In genomic region chr9:97866848-97867247, GRCh38 we compare ENCODE assay signal across 35 cellular contexts. TPM values are rescaled to one million over a fixed set of nuclear protein-coding genes. Genes with fewer than 3 reads are reported as not detected.
DNase-seq lines count a peak whose midpoint lies in the region; ATAC-seq and TF ChIP-seq lines count a peak whose summit lies in the region.
"Had no signal": no experiment of that assay in that cellular context is flagged by ENCODE, and none has a peak within 500 bp of the region (broad histone marks: within the 10 kb centered on the region; RNA-seq: fewer than 3 reads in every experiment).

No MANE protein-coding gene starts in this region.

- peak overlapping the region; percentile 56 for H3K4me2 ChIP-seq in DOHH2 (ENCODE audit: low read length)
- H3K4me2 ChIP-seq: A549 had no signal

- peak; percentile 8 for DNase-seq in RPMI8226
- DNase-seq in SK-N-DZ (ENCODE audit: low spot score), result no peak
- DNase-seq in NCI-H1417 (lab: John Stamatoyannopoulos, UW), result no peak
- DNase-seq in right atrium auricular region (ENCODE audit: low spot score), result no peak
- DNase-seq in T-cell, result no peak
- DNase-seq: activated CD4-positive, alpha-beta T cell treated with anti-CD3 and anti-CD28 coated beads for 4 hours; activated gamma-delta T cell treated with Interleukin-2 at 50 U/mL for 16 hours; activated naive CD8-positive, alpha-beta T cell treated with anti-CD3 and anti-CD28 coated beads, Interleukin-2, amount 50 U/mL, for 24 hours; activated T-cell treated with anti-CD3 and anti-CD28 coated beads, Interleukin-2, amount 50 U/mL, for 4 hours; CD8-positive, alpha-beta memory T cell; central memory CD4-positive, alpha-beta T cell; hippocampal formation; left cardiac atrium; mesendoderm; NCI-H1092 treated with DMSO at 0.1 percent for 48 hours; NCI-H187 treated with DMSO at 0.1 percent for 48 hours; NCI-H2171 treated with DMSO at 0.1 percent for 48 hours; NCI-H526; stimulated activated CD4-positive, alpha-beta T cell treated with anti-CD3 and anti-CD28 coated beads, Interleukin-12 subunit alpha, Interleukin-12 subunit beta, amount 100 ng/mL, for 4 hours; stimulated activated CD4-positive, alpha-beta T cell treated with anti-CD3 and anti-CD28 coated beads, Interleukin-4, amount 100 ng/mL, for 1 hour; upper lobe of left lung had no signal

- no peaks in the 10 kb centered on the region; the same call in 1 of the 2 replicates for H3K36me3 ChIP-seq in DOHH2 (ENCODE audit: control insufficient read depth, low read length)
- H3K36me3 ChIP-seq in right atrium auricular region, result no peaks in the 10 kb centered on the region
- H3K36me3 ChIP-seq: gastroesophageal sphincter, neutrophil, upper lobe of left lung had no signal

- H3K4me3 ChIP-seq in DOHH2 (ENCODE audit: low read length) (peak overlapping the region; percentile 44), right atrium auricular region (no peak overlapping the region)
- H3K4me3 ChIP-seq: A549, gastroesophageal sphincter, upper lobe of left lung had no signal

- CTCF ChIA-PET in T-cell (lab: Charles Lee), result no interaction called here

- no peaks in the 10 kb centered on the region for H3K4me1 Mint-ChIP-seq in T-cell
- H3K4me1 Mint-ChIP-seq: activated naive CD8-positive, alpha-beta T cell treated with anti-CD3 and anti-CD28 coated beads, Interleukin-2, amount 50 U/mL, for 24 hours; CD8-positive, alpha-beta memory T cell had no signal

- H3K4me3 Mint-ChIP-seq in T-cell, result no peak overlapping the region
- H3K4me3 Mint-ChIP-seq: activated naive CD8-positive, alpha-beta T cell treated with anti-CD3 and anti-CD28 coated beads, Interleukin-2, amount 50 U/mL, for 24 hours; activated T-cell treated with anti-CD3 and anti-CD28 coated beads, Interleukin-2, amount 50 U/mL, for 4 hours; CD8-positive, alpha-beta memory T cell; T-helper 2 cell treated with Interferon-gamma antibody and Interleukin-4, amounts not matched to agents 5 μg/mL and 100 μg/mL, for 36 hours had no signal

- TF ChIP-seq CTCF in DOHH2 (IDR thresholded peaks at IDR 0.05; ENCODE audit: low read depth, low read length, poor library complexity, severe bottlenecking) (no peak), right atrium auricular region (IDR thresholded peaks at IDR 0.05) (no peak)

- H3F3A ChIP-seq in DOHH2 (ENCODE audit: control insufficient read depth, insufficient read depth), result peaks cover 5% of the 10 kb centered on the region

- peaks cover 33% of the 10 kb centered on the region for H3K36me3 Mint-ChIP-seq in T-cell

- H3K27ac ChIP-seq in DOHH2 (ENCODE audit: low read depth, low read length) (peak overlapping the region; percentile 75), right atrium auricular region (no peak overlapping the region)
- H3K27ac ChIP-seq: A549, gastroesophageal sphincter, neutrophil, upper lobe of left lung had no signal

- POLR2A ChIA-PET in T-cell (lab: Charles Lee), result interaction anchor here in 1 of 2 donors (0.6 kb wide), 1 partner anchor 370 kb away, joined by 4 read pairs; no protein-coding TSS in a partner anchor

- H3K27me3 ChIP-seq in DOHH2 (ENCODE audit: control insufficient read depth, low read length), result no peaks in the 10 kb centered on the region
- H3K27me3 ChIP-seq in right atrium auricular region, result no peaks in the 10 kb centered on the region
- H3K27me3 ChIP-seq: upper lobe of left lung had no signal

- H3K4me1 ChIP-seq in DOHH2 (ENCODE audit: control insufficient read depth, low read length) (peaks cover 35% of the 10 kb centered on the region), right atrium auricular region (no peaks in the 10 kb centered on the region)
- H3K4me1 ChIP-seq: A549, gastroesophageal sphincter, upper lobe of left lung had no signal

- H3K9me3 ChIP-seq in DOHH2 (ENCODE audit: control insufficient read depth, insufficient read depth, low read length) (peaks cover 19% of the 10 kb centered on the region), right atrium auricular region (peaks cover 4 to 22% of the 10 kb centered on the region in 2 donors)

- H3K79me2 ChIP-seq in DOHH2 (ENCODE audit: control insufficient read depth, low read length), result no peaks in the 10 kb centered on the region

- H3K27me3 Mint-ChIP-seq in T-cell, result peaks cover 28 to 43% of the 10 kb centered on the region in 2 donors

- H4K20me1 ChIP-seq in DOHH2 (ENCODE audit: control insufficient read depth, insufficient read depth, low read depth, low read length), result no peaks in the 10 kb centered on the region

- H3K27ac Mint-ChIP-seq in T-cell, result no peak overlapping the region
- H3K27ac Mint-ChIP-seq: activated naive CD8-positive, alpha-beta T cell treated with anti-CD3 and anti-CD28 coated beads, Interleukin-2, amount 50 U/mL, for 24 hours; CD8-positive, alpha-beta memory T cell; progenitor cell of endocrine pancreas; T-helper 2 cell treated with Interferon-gamma antibody and Interleukin-4, amounts not matched to agents 5 μg/mL and 100 μg/mL, for 36 hours had no signal

- H3K9me2 ChIP-seq in DOHH2 (replicated peaks; ENCODE audit: control insufficient read depth, low read length), result no peaks in the 10 kb centered on the region

- ATAC-seq in GM19395 (IDR thresholded peaks at IDR 0.05; ENCODE audit: unreplicated experiment) (peak; percentile 57), HG03469 (IDR thresholded peaks at IDR 0.05; ENCODE audit: unreplicated experiment) (peak; percentile 56), T-cell (replicated peaks in 1 of 4) (no peak)
- ATAC-seq: A549; activated naive CD8-positive, alpha-beta T cell treated with anti-CD3 and anti-CD28 coated beads, Interleukin-2, amount 50 U/mL, for 24 hours; activated T-cell treated with anti-CD3 and anti-CD28 coated beads, Interleukin-2, amount 50 U/mL, for 4 hours; gastroesophageal sphincter; left cardiac atrium; sciatic nerve had no signal

- peaks cover 11 to 32% (median 15%) of the 10 kb centered on the region in 3 donors for H3K9me3 Mint-ChIP-seq in T-cell

RNA-seq across cellular contexts. Expression of gene FOXE1, which starts 13.8 kb away (rescaled TPM):
- polyA plus RNA-seq in SK-N-DZ (2014; cell fraction: cytosol; rRNA removed), result 0.02 and 0.03 TPM in 2 replicates
- polyA plus RNA-seq in SK-N-DZ (2014; cell fraction: nucleus; rRNA removed), result not detected in 2 replicates
- not detected for total RNA-seq in right atrium auricular region
- total RNA-seq in T-cell, result under 1 TPM in 4 of 5 donors, not detected in 1; 0.06 to 0.14 (median 0.11) TPM
- total RNA-seq: activated T-cell treated with anti-CD3 and anti-CD28 coated beads, Interleukin-2, amount 50 U/mL, for 4 hours; endothelial cell of umbilical vein; fibroblast of lung; H4; left cardiac atrium; LHCN-M2; myocyte; sciatic nerve had no signal
- polyA plus RNA-seq: CD8-positive, alpha-beta memory T cell; endothelial cell of umbilical vein had no signal

RNA-seq across cellular contexts. Expression of gene TRMO, which starts 55.5 kb away (rescaled TPM):
- polyA plus RNA-seq in SK-N-DZ (2014; cell fraction: cytosol; rRNA removed), result 9.6 and 10.0 TPM in 2 replicates
- polyA plus RNA-seq in SK-N-DZ (2014; cell fraction: nucleus; rRNA removed), result 11.6 and 13.8 TPM in 2 replicates
- total RNA-seq in right atrium auricular region (10 to 100 TPM; 13.9 to 14.5 TPM), T-cell (10 to 100 TPM; 38.8 to 47.4 (median 44.7) TPM)

Comparison
In these comparisons a context has a peak if more than half of its experiments do, and no peak if none do; other contexts are left out.
1. ATAC-seq: peak in GM19395 (single experiment) and HG03469 (single experiment); none in T-cell (0 of 4).